14 cellular contexts compared by ENCODE assay signal in genomic region chr4:121034010-121034409, GRCh38. TPM values are rescaled to one million over a fixed set of nuclear protein-coding genes. Genes with fewer than 3 reads are reported as not detected.
DNase-seq lines count a peak whose midpoint lies in the region; ATAC-seq and TF ChIP-seq lines count a peak whose summit lies in the region.
"Had no signal": no experiment of that assay in that cellular context is flagged by ENCODE, and none has a peak within 500 bp of the region (broad histone marks: within the 10 kb centered on the region; RNA-seq: fewer than 3 reads in every experiment).

No MANE protein-coding gene starts in this region.

- DNase-seq in AG09319 (ENCODE audit: extremely low read depth, low read depth): peak; percentile 7
- DNase-seq in left lung: no peak
- no peak for DNase-seq in activated T-cell treated with anti-CD3 and anti-CD28 coated beads for 4 hours
- no peak for DNase-seq in CD4-positive, alpha-beta memory T cell
- DNase-seq: activated CD4-positive, alpha-beta memory T cell treated with anti-CD3 and anti-CD28 coated beads for 36 hours; CD4-positive, CD25-positive, alpha-beta regulatory T cell; foreskin melanocyte; NCI-H2029 treated with DMSO at 0.1 percent for 48 hours; T-helper 2 cell had no signal

- no peak overlapping the region for H3K4me3 Mint-ChIP-seq in brain
- no peak overlapping the region for H3K4me3 Mint-ChIP-seq in CD4-positive, alpha-beta memory T cell
- H3K4me3 Mint-ChIP-seq: activated CD4-positive, alpha-beta memory T cell treated with anti-CD3 and anti-CD28 coated beads for 36 hours; CD4-positive, CD25-positive, alpha-beta regulatory T cell; stimulated activated naive CD8-positive, alpha-beta T cell treated with anti-CD3 and anti-CD28 coated beads, Interleukin-15, Interleukin-2, amounts not matched to agents 100 ng/mL and 50 ng/mL, for 24 hours had no signal

- H3K27ac ChIP-seq in left lung: no peak overlapping the region
- H3K27ac ChIP-seq in CD4-positive, alpha-beta memory T cell (ENCODE audit: low read depth, low read length): no peak overlapping the region

- no peaks in the 10 kb centered on the region for H3K9me3 ChIP-seq in left lung
- no peaks in the 10 kb centered on the region for H3K9me3 ChIP-seq in CD4-positive, alpha-beta memory T cell (ENCODE audit: control insufficient read depth in 1 of 2, low read length in 2 of 2)

- peaks cover 0 to 5% of the 10 kb centered on the region in 2 donors for H3K4me1 ChIP-seq in left lung
- H3K4me1 ChIP-seq in CD4-positive, alpha-beta memory T cell (ENCODE audit: insufficient read depth, low read length): no peaks in the 10 kb centered on the region

- H3K9me3 Mint-ChIP-seq in brain: no peaks in the 10 kb centered on the region
- no peaks in the 10 kb centered on the region for H3K9me3 Mint-ChIP-seq in CD4-positive, alpha-beta memory T cell
- H3K9me3 Mint-ChIP-seq: activated CD4-positive, alpha-beta memory T cell treated with anti-CD3 and anti-CD28 coated beads for 36 hours; stimulated activated naive CD8-positive, alpha-beta T cell treated with anti-CD3 and anti-CD28 coated beads, Interleukin-15, Interleukin-2, amounts not matched to agents 100 ng/mL and 50 ng/mL, for 24 hours had no signal

- H3K4me1 Mint-ChIP-seq in brain: peaks cover 5% of the 10 kb centered on the region
- no peaks in the 10 kb centered on the region for H3K4me1 Mint-ChIP-seq in CD4-positive, alpha-beta memory T cell
- H3K4me1 Mint-ChIP-seq: CD4-positive, CD25-positive, alpha-beta regulatory T cell had no signal

- H3K27ac Mint-ChIP-seq in brain: peak overlapping the region in 4 of 5 experiments; percentile 7 to 35 (median 12)
- H3K27ac Mint-ChIP-seq in CD4-positive, alpha-beta memory T cell: no peak overlapping the region
- H3K27ac Mint-ChIP-seq: activated CD4-positive, alpha-beta memory T cell treated with anti-CD3 and anti-CD28 coated beads for 36 hours; CD4-positive, CD25-positive, alpha-beta regulatory T cell; stimulated activated naive CD8-positive, alpha-beta T cell treated with anti-CD3 and anti-CD28 coated beads, Interleukin-15, Interleukin-2, amounts not matched to agents 100 ng/mL and 50 ng/mL, for 24 hours had no signal

- no peaks in the 10 kb centered on the region for H3K36me3 Mint-ChIP-seq in brain
- no peaks in the 10 kb centered on the region for H3K36me3 Mint-ChIP-seq in CD4-positive, alpha-beta memory T cell
- H3K36me3 Mint-ChIP-seq: activated CD4-positive, alpha-beta memory T cell treated with anti-CD3 and anti-CD28 coated beads for 36 hours; CD4-positive, CD25-positive, alpha-beta regulatory T cell had no signal

- no peak for TF ChIP-seq EP300 in Ishikawa (IDR thresholded peaks at IDR 0.05; ENCODE audit: borderline replicate concordance)

- TF ChIP-seq RAD21 in Ishikawa (IDR thresholded peaks at IDR 0.05; ENCODE audit: low read depth): no peak

- H3K36me3 ChIP-seq in left lung: peaks cover 0 to 32% of the 10 kb centered on the region in 2 donors
- H3K36me3 ChIP-seq in CD4-positive, alpha-beta memory T cell (ENCODE audit: insufficient read depth, low read length): no peaks in the 10 kb centered on the region

- POLR2A ChIA-PET in CD4-positive, alpha-beta memory T cell (lab: Charles Lee; ENCODE audit: partially characterized antibody): no interaction called here

- ATAC-seq in left lung (peak; percentile 10), GM18519 (IDR thresholded peaks at IDR 0.05; ENCODE audit: low FRiP score, unreplicated experiment) (no peak), SK-N-SH treated with all-trans-retinoic acid at 6 μM for 48 hours (no peak)

- TF ChIP-seq CTCF in AG09319 (IDR thresholded peaks at IDR 0.05; ENCODE audit: low read depth, low read length) (no peak), brain (conservative IDR thresholded peaks at IDR 0.05) (no peak), left lung (IDR thresholded peaks at IDR 0.05) (no peak)

- no peaks in the 10 kb centered on the region for H3K27me3 ChIP-seq in left lung
- no peaks in the 10 kb centered on the region for H3K27me3 ChIP-seq in CD4-positive, alpha-beta memory T cell (ENCODE audit: insufficient read depth, low read length)

- intact Hi-C loops in left lung (cut with DNase I): no loop called here
- intact Hi-C loops in CD4-positive, alpha-beta memory T cell (cut with micrococcal nuclease): no loop called here

- CTCF ChIA-PET in CD4-positive, alpha-beta memory T cell (lab: Charles Lee; ENCODE audit: partially characterized antibody): no interaction called here

- peaks cover 3% of the 10 kb centered on the region for H3K27me3 Mint-ChIP-seq in brain
- peaks cover 0 to 1% of the 10 kb centered on the region in 2 donors for H3K27me3 Mint-ChIP-seq in CD4-positive, alpha-beta memory T cell

- no peak overlapping the region for H3K4me3 ChIP-seq in left lung
- no peak overlapping the region for H3K4me3 ChIP-seq in CD4-positive, alpha-beta memory T cell (ENCODE audit: low read length in 2 of 2)

TF ChIP-seq in Ishikawa, 13 proteins besides CTCF, POLR2A, EP300 and RAD21:
- no peak for TF ChIP-seq NFIC (IDR thresholded peaks at IDR 0.05)
- peak; percentile 70; the same call in 1 of the 2 replicates for TF ChIP-seq CEBPB (IDR thresholded peaks at IDR 0.05)
TF ChIP-seq in Ishikawa: peak in this region for 1.

TF ChIP-seq in SK-N-SH treated with all-trans-retinoic acid at 6 μM for 48 hours, 23 proteins besides CTCF, POLR2A, EP300 and RAD21:
- TF ChIP-seq CSDC2 (CRISPR knock-in tag; IDR thresholded peaks at IDR 0.05) (no peak), CSRNP3 (CRISPR knock-in tag; IDR thresholded peaks at IDR 0.05) (no peak), GLIS3 (CRISPR knock-in tag; IDR thresholded peaks at IDR 0.05) (no peak)

RNA-seq across cellular contexts. Expression of gene NDNF, which starts 38.3 kb away (rescaled TPM):
- 0.42 TPM for polyA plus RNA-seq in brain (ENCODE audit: insufficient read depth, low read depth, low replicate concordance)
- total RNA-seq in left lung: 100 to 1,000 TPM; 143 to 489 TPM
- not detected for total RNA-seq in CD4-positive, alpha-beta memory T cell
- not detected for polyA plus RNA-seq in CD4-positive, alpha-beta memory T cell
- total RNA-seq: activated CD4-positive, alpha-beta memory T cell treated with anti-CD3 and anti-CD28 coated beads for 36 hours; CD4-positive, CD25-positive, alpha-beta regulatory T cell had no signal

Comparison
In these comparisons a context has a peak if more than half of its experiments do, and no peak if none do; other contexts are left out.
1. H3K27ac Mint-ChIP-seq: peak in brain (4 of 5); none in CD4-positive, alpha-beta memory T cell (0 of 7).
2. RNA of gene NDNF, which starts 38.3 kb away (total RNA-seq): 143 to 489 TPM in left lung; not detected in CD4-positive, alpha-beta memory T cell; every median in the first group is over 100 times any median in the second.